Comparison of ENCODE assay signal across 18 cellular contexts in genomic region chr12:1525858-1526257, GRCh38.
DNase-seq lines count a peak whose midpoint lies in the region; ATAC-seq, FAIRE-seq and TF ChIP-seq lines count a peak whose summit lies in the region.
"Had no signal": no experiment of that assay in that cellular context is flagged by ENCODE, and none has a peak within 500 bp of the region (broad histone marks: within the 10 kb centered on the region; RNA-seq: fewer than 3 reads in every experiment).

No MANE protein-coding gene starts in this region.

- H3K9me3 ChIP-seq in heart left ventricle (no peaks in the 10 kb centered on the region), GM12878 (replicated peaks; ENCODE audit: control insufficient read depth, insufficient read depth, low read length) (no peaks in the 10 kb centered on the region), Karpas-422 (ENCODE audit: low read length) (no peaks in the 10 kb centered on the region)
- H3K9me3 ChIP-seq: A549, Peyer's patch had no signal

- H4K20me1 ChIP-seq in GM12878 (ENCODE audit: control insufficient read depth, insufficient read depth) (no peaks in the 10 kb centered on the region), Karpas-422 (ENCODE audit: insufficient read depth, low read depth, low read length) (no peaks in the 10 kb centered on the region)

- no peak overlapping the region for H3K27ac ChIP-seq in heart left ventricle
- H3K27ac ChIP-seq in GM12878 (ENCODE audit: control insufficient read depth, insufficient read depth) = no peak overlapping the region
- H3K27ac ChIP-seq in Karpas-422 (ENCODE audit: low read length) = no peak overlapping the region
- H3K27ac ChIP-seq: A549, Peyer's patch had no signal

- POLR2A ChIA-PET in GM12878 (lab: Charles Lee) = interaction anchor here (0.8 kb wide), 1 partner anchor 9 kb away, joined by 3 read pairs; no protein-coding TSS in a partner anchor

- no peak for FAIRE-seq in GM12878 (lab: Jason Lieb, UNC)
- FAIRE-seq: A549 had no signal

- no peaks in the 10 kb centered on the region for H3K9me2 ChIP-seq in Karpas-422 (replicated peaks; ENCODE audit: insufficient read depth, low read length)

- H3K4me2 ChIP-seq in GM12878 (ENCODE audit: control insufficient read depth, insufficient read depth) = no peak overlapping the region
- H3K4me2 ChIP-seq in Karpas-422 (ENCODE audit: low read depth, low read length, poor library complexity, severe bottlenecking) = no peak overlapping the region
- H3K4me2 ChIP-seq: A549 had no signal

- TF ChIP-seq POLR2A in heart left ventricle (IDR thresholded peaks at IDR 0.05) (no peak), NB4 (IDR thresholded peaks at IDR 0.05; ENCODE audit: extremely low read depth, insufficient read length) (no peak), GM12878 (IDR thresholded peaks at IDR 0.05; ENCODE audit: low read depth, low read length) (no peak)

- peaks cover 0 to 12% (median 0%) of the 10 kb centered on the region in 12 donors for H3K4me1 ChIP-seq in heart left ventricle
- no peaks in the 10 kb centered on the region; the same call in 1 of the 2 replicates for H3K4me1 ChIP-seq in GM12878 (ENCODE audit: control insufficient read depth, insufficient read depth, low read length)
- H3K4me1 ChIP-seq in Karpas-422 (ENCODE audit: low read length) = peaks cover 9% of the 10 kb centered on the region

- TF ChIP-seq CTCF in heart left ventricle (IDR thresholded peaks at IDR 0.05) = no peak
- no peak for TF ChIP-seq CTCF in NB4 (IDR thresholded peaks at IDR 0.05; ENCODE audit: low read depth, low read length)
- no peak for TF ChIP-seq CTCF in GM12878 (IDR thresholded peaks at IDR 0.05 in 2 of 3, conservative IDR thresholded peaks at IDR 0.05 in 1 of 3; ENCODE audit: control insufficient read depth in 2 of 3, extremely low read depth in 1 of 3, insufficient read depth in 1 of 3, low read depth in 3 of 3, low read length in 3 of 3)

- DNase-seq in cardiac septum (ENCODE audit: low spot score) = peak; percentile 14
- no peak for DNase-seq in heart left ventricle
- peak; percentile 82 for DNase-seq in NB4 (ENCODE audit: low read depth)
- DNase-seq in GM12878 (ENCODE audit: low read depth, low spot score) = no peak
- no peak for DNase-seq in Karpas-422
- DNase-seq in GM03348 (ENCODE audit: low spot score) = no peak
- no peak for DNase-seq in NCI-H2081 (lab: John Stamatoyannopoulos, UW)
- DNase-seq: C1 segment of cervical spinal cord; CD8-positive, alpha-beta memory T cell; H7; NCI-H1105 treated with DMSO at 0.1 percent for 48 hours; NCI-H1694; NCI-H226; NCI-H524; Peyer's patch had no signal

- CTCF ChIA-PET in GM12878 (lab: Yijun Ruan, JAX) = interaction anchor here (3.1 to 5.1 kb wide), 2 partner anchors 8 to 57 kb away, joined by 20 to 34 read pairs; no protein-coding TSS in a partner anchor

- H3K9ac ChIP-seq in GM12878 (ENCODE audit: control insufficient read depth, insufficient read depth, low read length) (no peak overlapping the region), Karpas-422 (ENCODE audit: low read length) (no peak overlapping the region)

- RAD21 ChIA-PET in GM12878 (lab: Charles Lee; ENCODE audit: unreplicated experiment) = interaction anchor here (0.7 to 1.4 kb wide), 5 partner anchors 9 to 408 kb away, joined by 3 to 6 read pairs (median 4); no protein-coding TSS in a partner anchor

- peaks cover 0 to 42% (median 9%) of the 10 kb centered on the region in 9 donors for H3K27me3 ChIP-seq in heart left ventricle
- peaks cover 0 to 5% of the 10 kb centered on the region in 2 experiments; a peak in 1 of 4 replicates for H3K27me3 ChIP-seq in GM12878 (replicated peaks in 1 of 2; ENCODE audit: control insufficient read depth in 2 of 2, insufficient read depth in 2 of 2, low read length in 1 of 2)
- H3K27me3 ChIP-seq in Karpas-422 (ENCODE audit: low read length) = no peaks in the 10 kb centered on the region

- no TSS peak for BruUV-seq in GM12878 (replicated peaks; lab: Mats Ljungman, UMichigan)

- H3K4me3 ChIP-seq in heart left ventricle (no peak overlapping the region), NB4 (ENCODE audit: low read depth, low read length) (no peak overlapping the region), GM12878 (no peak overlapping the region), Karpas-422 (ENCODE audit: low read length) (no peak overlapping the region)
- H3K4me3 ChIP-seq: A549, Peyer's patch had no signal

- intact Hi-C loops in cardiac septum (cut with DNase I) (no loop called here), heart left ventricle (cut with DNase I) (loop anchor here in 1 of 10 donors (10.0 kb wide), 1 partner anchor 49 kb away; no protein-coding TSS in a partner anchor), GM12878 (cut with micrococcal nuclease; ENCODE audit: unreplicated experiment) (no loop called here)

- no peak for TF ChIP-seq RAD21 in GM12878 (IDR thresholded peaks at IDR 0.05; ENCODE audit: insufficient read depth, low read depth, low read length)

- 71 to 90% (median 78%) methylated on average over 10 of the region's 10 CpGs for WGBS in heart left ventricle, 4 donors
- WGBS in GM12878 (ENCODE audit: insufficient coverage, insufficient replicate concordance, low lambda C conversion rate, missing lambda C conversion rate) = 48% methylated on average over 10 of the region's 10 CpGs

- H2AFZ ChIP-seq in GM12878 (ENCODE audit: control insufficient read depth, low read depth, low read length) = no peak overlapping the region
- H2AFZ ChIP-seq in Karpas-422 (ENCODE audit: low read length) = no peak overlapping the region

- no peaks in the 10 kb centered on the region for H3K36me3 ChIP-seq in heart left ventricle
- no peaks in the 10 kb centered on the region for H3K36me3 ChIP-seq in GM12878 (ENCODE audit: control insufficient read depth in 2 of 2, insufficient read depth in 2 of 2, low read length in 1 of 2)
- no peaks in the 10 kb centered on the region for H3K36me3 ChIP-seq in Karpas-422 (ENCODE audit: insufficient read depth, low read length)
- H3K36me3 ChIP-seq: Peyer's patch had no signal

- no peak for TF ChIP-seq EP300 in GM12878 (IDR thresholded peaks at IDR 0.05; ENCODE audit: borderline replicate concordance in 1 of 2, control insufficient read depth in 1 of 2, low read depth in 2 of 2, low read length in 2 of 2)

- no peak for ATAC-seq in heart left ventricle
- ATAC-seq in GM12878 = no peak
- no peak for ATAC-seq in GM21360 (IDR thresholded peaks at IDR 0.05; ENCODE audit: unreplicated experiment)
- ATAC-seq: A549, Right ventricle myocardium inferior had no signal

- SMC1A ChIA-PET in GM12878 (lab: Charles Lee; ENCODE audit: uncharacterized antibody, unreplicated experiment) = interaction anchor here (1.1 to 4.6 kb wide), 3 partner anchors 9 to 431 kb away, joined by 4 to 20 read pairs (median 4); no protein-coding TSS in a partner anchor

- in situ Hi-C loops in GM12878 (cut with MboI) = no loop called here

- H3K79me2 ChIP-seq in GM12878 (ENCODE audit: control insufficient read depth, insufficient read depth, low read length) = peaks cover 8% of the 10 kb centered on the region; the same call in 1 of the 2 replicates
- H3K79me2 ChIP-seq in Karpas-422 (ENCODE audit: low read length) = no peaks in the 10 kb centered on the region

TF ChIP-seq in GM12878, 131 proteins besides CTCF, POLR2A, EP300 and RAD21:
- TF ChIP-seq MEF2B (IDR thresholded peaks at IDR 0.05; ENCODE audit: partially characterized antibody, poor library complexity, severe bottlenecking) (peak; percentile 72), HSF1 (IDR thresholded peaks at IDR 0.05; ENCODE audit: low read depth, low read length) (no peak), ESRRA (IDR thresholded peaks at IDR 0.05; ENCODE audit: low read length) (no peak), ZBTB33 (IDR thresholded peaks at IDR 0.05) (no peak), RCOR1 (conservative IDR thresholded peaks at IDR 0.05; ENCODE audit: low read depth, low read length) (no peak), BHLHE40 (IDR thresholded peaks at IDR 0.05; ENCODE audit: borderline replicate concordance in 1 of 2, low read depth in 2 of 2, low read length in 1 of 2) (peak; percentile 52 to 77; a peak in 3 of 4 replicates), IKZF2 (IDR thresholded peaks at IDR 0.05) (0 out of 4 replicates have a peak, but pooled peaks of 1 of the 2 experiments have one; percentile 7)

Comparison
In these comparisons a context has a peak if more than half of its experiments do, and no peak if none do; other contexts are left out.
1. DNase-seq: peak in cardiac septum (single experiment) and NB4 (single experiment); none in heart left ventricle (0 of 5), GM12878 (single experiment), Karpas-422 (single experiment), GM03348 (single experiment) and NCI-H2081 (0 of 2).